Comparison of ENCODE assay signal across 19 cellular contexts in genomic region chr2:30780776-30781330, GRCh38. TPM values are rescaled to one million over a fixed set of nuclear protein-coding genes. Genes with fewer than 3 reads are reported as not detected.
"Had no signal": no experiment of that assay in that cellular context is flagged by ENCODE, and none has a peak within 500 bp of the region (broad histone marks: within the 10 kb centered on the region; RNA-seq: fewer than 3 reads in every experiment).

No MANE protein-coding gene starts in this region.

- H3K4me3 Mint-ChIP-seq: activated CD4-positive, alpha-beta memory T cell treated with anti-CD3 and anti-CD28 coated beads for 36 hours; nephron; T-helper 17 cell had no signal

- ATAC-seq: lower lobe of right lung, right cardiac atrium, T-helper 17 cell, upper lobe of right lung had no signal

- H3K4me3 ChIP-seq: ascending aorta, esophagus squamous epithelium, lower lobe of right lung, SJSA1, testis, upper lobe of right lung had no signal

- H3K4me1 ChIP-seq: ascending aorta, esophagus squamous epithelium, lower lobe of right lung, SJSA1, testis, upper lobe of right lung had no signal

- H3K36me3 ChIP-seq: ascending aorta, esophagus squamous epithelium, lower lobe of right lung, SJSA1, upper lobe of right lung had no signal

- H3K4me1 Mint-ChIP-seq: nephron, T-helper 17 cell had no signal

- H3K27ac ChIP-seq: ascending aorta, esophagus squamous epithelium, lower lobe of right lung, SJSA1, testis, upper lobe of right lung had no signal

- H3K9me3 Mint-ChIP-seq: activated CD4-positive, alpha-beta memory T cell treated with anti-CD3 and anti-CD28 coated beads for 36 hours; nephron had no signal

- H3K27me3 ChIP-seq: ascending aorta, testis, upper lobe of right lung had no signal

- H3K27me3 Mint-ChIP-seq: progenitor cell of endocrine pancreas had no signal

- DNase-seq: activated CD4-positive, alpha-beta memory T cell treated with anti-CD3 and anti-CD28 coated beads for 36 hours; activated effector memory CD4-positive, alpha-beta T cell treated with anti-CD3 and anti-CD28 coated beads, Interleukin-2, amount 50 U/mL, for 16 hours; activated naive CD4-positive, alpha-beta T cell treated with anti-CD3 and anti-CD28 coated beads, Interleukin-2, amount 50 U/mL, for 16 hours; cerebellar nuclear complex; effector CD8-positive, alpha-beta T cell; esophagus squamous epithelium; lower lobe of right lung; right cardiac atrium; stimulated activated CD4-positive, alpha-beta T cell treated with anti-CD3 and anti-CD28 coated beads, Interleukin-2, amount 100 ng/mL, for 48 hours; T-helper 17 cell; testis; upper lobe of right lung had no signal

- H3K9me3 ChIP-seq: ascending aorta, esophagus squamous epithelium, lower lobe of right lung, SJSA1, testis, upper lobe of right lung had no signal

- H3K36me3 Mint-ChIP-seq: activated CD4-positive, alpha-beta memory T cell treated with anti-CD3 and anti-CD28 coated beads for 36 hours had no signal

- FAIRE-seq: endothelial cell of umbilical vein had no signal

- H3K27ac Mint-ChIP-seq: activated CD4-positive, alpha-beta memory T cell treated with anti-CD3 and anti-CD28 coated beads for 36 hours; nephron; progenitor cell of endocrine pancreas; T-helper 17 cell had no signal

RNA-seq across cellular contexts. Expression of gene CAPN13, which starts 26.4 kb away (rescaled TPM):
- total RNA-seq: activated CD4-positive, alpha-beta memory T cell treated with anti-CD3 and anti-CD28 coated beads for 36 hours; ascending aorta; endothelial cell of umbilical vein; glomerular endothelial cell; right cardiac atrium; SJSA1; skeletal muscle tissue; T-helper 17 cell had no signal
- polyA plus RNA-seq: endothelial cell of umbilical vein, right cardiac atrium had no signal
